6 cellular contexts compared by ENCODE assay signal in the genomic region with DNA sequence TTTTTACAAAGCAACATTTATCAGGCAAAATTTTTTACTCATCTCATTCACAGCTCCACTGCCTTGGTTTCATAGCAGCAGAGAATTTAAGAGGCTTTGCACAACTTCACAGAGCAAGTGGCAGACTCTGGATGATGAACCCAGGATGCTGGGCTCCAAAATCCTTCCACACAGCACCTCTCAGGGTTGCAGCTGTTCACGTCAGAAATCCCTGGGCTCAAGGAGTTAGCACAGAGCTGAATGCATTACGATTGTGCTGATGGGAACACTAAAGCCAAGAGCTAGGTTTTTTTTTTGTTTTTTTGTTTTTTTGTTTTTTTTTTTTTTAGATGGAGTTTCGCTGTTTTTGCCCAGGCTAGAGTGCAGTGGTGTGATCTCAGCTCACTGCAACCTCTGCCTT. TPM values are rescaled to one million over a fixed set of nuclear protein-coding genes. Genes with fewer than 3 reads are reported as not detected.
"Had no signal": no experiment of that assay in that cellular context is flagged by ENCODE, and none has a peak within 500 bp of the region (broad histone marks: within the 10 kb centered on the region; RNA-seq: fewer than 3 reads in every experiment).

No MANE protein-coding gene starts in this region.

- H3K4me2 ChIP-seq: GM23338 had no signal

- DNase-seq: H9, HCEC 1CT had no signal

- H2AFZ ChIP-seq: GM23338 had no signal

- H3K4me3 ChIP-seq: GM23338, K562 had no signal

- ATAC-seq: GM23338, K562 had no signal

RNA-seq across cellular contexts. Expression of a gene that starts 2.4 kb away (rescaled TPM):
- total RNA-seq: HT-29, IMR-90, K562 had no signal
- polyA plus RNA-seq: IMR-90, K562 had no signal
